In the genomic region with DNA sequence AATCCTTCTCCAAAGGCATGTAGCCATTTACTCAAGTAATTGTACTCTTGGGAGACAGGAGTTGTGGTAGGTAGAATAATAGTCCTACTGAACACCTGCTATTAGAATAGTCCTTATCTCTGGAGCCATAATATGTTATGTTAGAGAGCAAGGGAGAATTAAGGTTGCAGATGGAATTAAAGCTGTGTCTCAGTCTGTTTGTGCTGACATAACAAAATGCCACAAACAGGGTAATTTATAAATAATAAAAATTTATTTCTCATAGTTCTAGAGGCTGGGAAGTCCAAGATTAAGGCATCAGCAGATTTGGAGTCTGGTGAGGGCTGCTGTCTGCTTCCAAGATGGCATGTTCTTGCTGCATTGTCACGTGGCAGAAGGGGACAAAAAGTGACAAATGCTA, we compare ENCODE assay signal across 26 cellular contexts. TPM values are rescaled to one million over a fixed set of nuclear protein-coding genes. Genes with fewer than 3 reads are reported as not detected.
"Had no signal": no experiment of that assay in that cellular context is flagged by ENCODE, and none has a peak within 500 bp of the region (broad histone marks: within the 10 kb centered on the region; RNA-seq: fewer than 3 reads in every experiment).

No MANE protein-coding gene starts in this region.

- H3K4me1 ChIP-seq: left lung, lower lobe of right lung, pancreas, prostate gland, sigmoid colon, spleen, suprapubic skin, tibial artery, upper lobe of right lung had no signal

- H3K4me3 ChIP-seq: left lung, lower lobe of right lung, pancreas, prostate gland, sigmoid colon, spleen, suprapubic skin, thoracic aorta, tibial artery, upper lobe of right lung had no signal

- FAIRE-seq: islet of Langerhans, kidney, pancreas, small intestine, urothelium cell line had no signal

- H3K27ac ChIP-seq: left lung, lower lobe of right lung, pancreas, prostate gland, sigmoid colon, spleen, suprapubic skin, thoracic aorta, tibial artery, upper lobe of right lung had no signal

- H3K9me3 ChIP-seq: left lung, lower lobe of right lung, pancreas, prostate gland, sigmoid colon, spleen, suprapubic skin, thoracic aorta, tibial artery, upper lobe of right lung had no signal

- H3K27me3 ChIP-seq: pancreas, sigmoid colon, spleen, suprapubic skin, tibial artery, upper lobe of right lung had no signal

- DNase-seq: hypothalamus; immature natural killer cell; kidney; left colon; left lung; lower lobe of right lung; mesenchymal stem cell; naive thymus-derived CD8-positive, alpha-beta T cell; nucleus accumbens; pancreas; posterior cingulate gyrus; retina; right cardiac atrium; sigmoid colon; small intestine; spleen; stimulated activated CD4-positive, alpha-beta T cell treated with anti-CD3 and anti-CD28 coated beads, Interleukin-4, amount 100 ng/mL, for 24 hours; stimulated activated naive CD4-positive, alpha-beta T cell; tibial artery; upper lobe of right lung had no signal

- H3K36me3 ChIP-seq: left lung, lower lobe of right lung, pancreas, prostate gland, sigmoid colon, spleen, suprapubic skin, thoracic aorta, tibial artery, upper lobe of right lung had no signal

- ATAC-seq: left colon; left lung; lower lobe of right lung; naive thymus-derived CD8-positive, alpha-beta T cell; pancreas; right cardiac atrium; stimulated activated effector memory CD8-positive, alpha-beta T cell treated with anti-CD3 and anti-CD28 coated beads, Interleukin-12 subunit alpha, Interleukin-12 subunit beta, amount 100 ng/mL, for 72 hours; upper lobe of right lung had no signal

RNA-seq across cellular contexts. Expression of a gene that starts 24.2 kb away (rescaled TPM):
- total RNA-seq: naive thymus-derived CD8-positive, alpha-beta T cell had no signal
- polyA plus RNA-seq: immature natural killer cell had no signal
